ENCODE assay signal across 28 cellular contexts in genomic region chr4:6043843-6044242, GRCh38. TPM values are rescaled to one million over a fixed set of nuclear protein-coding genes. Genes with fewer than 3 reads are reported as not detected.
"Had no signal": no experiment of that assay in that cellular context is flagged by ENCODE, and none has a peak within 500 bp of the region (broad histone marks: within the 10 kb centered on the region; RNA-seq: fewer than 3 reads in every experiment).

No MANE protein-coding gene starts in this region.

- H3K27ac Mint-ChIP-seq: activated CD4-positive, alpha-beta T cell treated with anti-CD3 and anti-CD28 coated beads, Interleukin-2, amount 10 ng/mL, durations not matched to agents 24 days and 14 days; activated CD8-positive, alpha-beta T cell treated with anti-CD3 and anti-CD28 coated beads for 36 hours; activated naive CD4-positive, alpha-beta T cell treated with anti-CD3 and anti-CD28 coated beads for 36 hours; activated T-helper 1 cell treated with anti-CD3 and anti-CD28 coated beads, Interleukin-12 subunit alpha, Interleukin-12 subunit beta, Interleukin-2, Interleukin-4 antibody, amounts not matched to agents 30 ng/mL and 10 ng/mL and 1 ng/mL, durations not matched to agents 14 hours and 24 hours and 36 hours; brain had no signal

- H3K36me3 Mint-ChIP-seq: activated naive CD4-positive, alpha-beta T cell treated with anti-CD3 and anti-CD28 coated beads, Interleukin-2, amount 50 U/mL, for 72 hours; brain had no signal

- H3K27me3 ChIP-seq: adrenal gland had no signal

- H3K4me1 Mint-ChIP-seq: brain had no signal

- FAIRE-seq: bronchial epithelial cell, TTC549 had no signal

- H3K4me3 Mint-ChIP-seq: activated CD4-positive, alpha-beta T cell treated with anti-CD3 and anti-CD28 coated beads, Interleukin-2, amount 10 ng/mL, durations not matched to agents 24 days and 14 days; activated CD8-positive, alpha-beta T cell treated with anti-CD3 and anti-CD28 coated beads for 36 hours; activated naive CD4-positive, alpha-beta T cell treated with anti-CD3 and anti-CD28 coated beads for 36 hours; activated T-cell treated with anti-CD3 and anti-CD28 coated beads, Interleukin-2, amount 50 U/mL, for 4 hours; activated T-helper 1 cell treated with anti-CD3 and anti-CD28 coated beads, Interleukin-12 subunit alpha, Interleukin-12 subunit beta, Interleukin-2, Interleukin-4 antibody, amounts not matched to agents 30 ng/mL and 10 ng/mL and 1 ng/mL, durations not matched to agents 14 hours and 24 hours and 36 hours; brain had no signal

- H3K4me1 ChIP-seq: adrenal gland had no signal

- H3K9me3 Mint-ChIP-seq: activated CD4-positive, alpha-beta T cell treated with anti-CD3 and anti-CD28 coated beads, Interleukin-2, amount 10 ng/mL, durations not matched to agents 24 days and 14 days; activated CD8-positive, alpha-beta T cell treated with anti-CD3 and anti-CD28 coated beads for 36 hours; activated naive CD4-positive, alpha-beta T cell treated with anti-CD3 and anti-CD28 coated beads for 36 hours; activated naive CD4-positive, alpha-beta T cell treated with anti-CD3 and anti-CD28 coated beads, Interleukin-2, amount 50 U/mL, for 72 hours; activated T-cell treated with anti-CD3 and anti-CD28 coated beads, Interleukin-2, amount 50 U/mL, for 4 hours; activated T-helper 1 cell treated with anti-CD3 and anti-CD28 coated beads, Interleukin-12 subunit alpha, Interleukin-12 subunit beta, Interleukin-2, Interleukin-4 antibody, amounts not matched to agents 30 ng/mL and 10 ng/mL and 1 ng/mL, durations not matched to agents 14 hours and 24 hours and 36 hours had no signal

- H3K27ac ChIP-seq: adrenal gland had no signal

- H3K36me3 ChIP-seq: adrenal gland had no signal

- H3K9me3 ChIP-seq: adrenal gland had no signal

- H3K4me3 ChIP-seq: adrenal gland had no signal

- ATAC-seq: activated CD8-positive, alpha-beta T cell treated with anti-CD3 and anti-CD28 coated beads for 36 hours; activated naive CD4-positive, alpha-beta T cell treated with anti-CD3 and anti-CD28 coated beads, Interleukin-2, amount 50 U/mL, for 72 hours; activated T-cell treated with anti-CD3 and anti-CD28 coated beads, Interleukin-2, amount 50 U/mL, for 4 hours had no signal

- DNase-seq: activated CD4-positive, alpha-beta T cell treated with anti-CD3 and anti-CD28 coated beads, Interleukin-2, amount 10 ng/mL, durations not matched to agents 24 days and 14 days; activated CD4-positive, alpha-beta T cell treated with anti-CD3 and anti-CD28 coated beads, Interleukin-2, amount 50 U/mL, for 4 hours; activated CD8-positive, alpha-beta T cell treated with anti-CD3 and anti-CD28 coated beads for 36 hours; activated gamma-delta T cell treated with Interleukin-2 at 50 U/mL for 16 hours; activated naive CD4-positive, alpha-beta T cell treated with anti-CD3 and anti-CD28 coated beads for 36 hours; activated T-cell treated with anti-CD3 and anti-CD28 coated beads for 4 hours; activated T-cell treated with anti-CD3 and anti-CD28 coated beads, Interleukin-2, amount 50 U/mL, for 4 hours; adrenal gland; caudate nucleus; Karpas-422; NCI-H1105; NCI-H1417 treated with DMSO at 0.1 percent for 48 hours; NCI-H187 treated with DMSO at 0.1 percent for 48 hours; NCI-H2081; NCI-H2171 treated with DMSO at 0.1 percent for 48 hours; NCI-H2227 treated with DMSO at 0.1 percent for 48 hours; NCI-H446; NCI-H510A treated with DMSO at 0.1 percent for 48 hours; NCI-H526 treated with DMSO at 0.1 percent for 48 hours; NCI-H774; Right ventricle myocardium superior; T1000 had no signal

- H3K27me3 Mint-ChIP-seq: activated CD4-positive, alpha-beta T cell treated with anti-CD3 and anti-CD28 coated beads, Interleukin-2, amount 10 ng/mL, durations not matched to agents 24 days and 14 days had no signal

RNA-seq across cellular contexts. Expression of gene C4orf50, which starts 25.6 kb away (rescaled TPM):
- total RNA-seq: activated naive CD4-positive, alpha-beta T cell treated with anti-CD3 and anti-CD28 coated beads for 36 hours; bronchial epithelial cell; MCF 10A; Right ventricle myocardium superior had no signal
